ENCODE assay signal across 1 cellular context in the genomic region with DNA sequence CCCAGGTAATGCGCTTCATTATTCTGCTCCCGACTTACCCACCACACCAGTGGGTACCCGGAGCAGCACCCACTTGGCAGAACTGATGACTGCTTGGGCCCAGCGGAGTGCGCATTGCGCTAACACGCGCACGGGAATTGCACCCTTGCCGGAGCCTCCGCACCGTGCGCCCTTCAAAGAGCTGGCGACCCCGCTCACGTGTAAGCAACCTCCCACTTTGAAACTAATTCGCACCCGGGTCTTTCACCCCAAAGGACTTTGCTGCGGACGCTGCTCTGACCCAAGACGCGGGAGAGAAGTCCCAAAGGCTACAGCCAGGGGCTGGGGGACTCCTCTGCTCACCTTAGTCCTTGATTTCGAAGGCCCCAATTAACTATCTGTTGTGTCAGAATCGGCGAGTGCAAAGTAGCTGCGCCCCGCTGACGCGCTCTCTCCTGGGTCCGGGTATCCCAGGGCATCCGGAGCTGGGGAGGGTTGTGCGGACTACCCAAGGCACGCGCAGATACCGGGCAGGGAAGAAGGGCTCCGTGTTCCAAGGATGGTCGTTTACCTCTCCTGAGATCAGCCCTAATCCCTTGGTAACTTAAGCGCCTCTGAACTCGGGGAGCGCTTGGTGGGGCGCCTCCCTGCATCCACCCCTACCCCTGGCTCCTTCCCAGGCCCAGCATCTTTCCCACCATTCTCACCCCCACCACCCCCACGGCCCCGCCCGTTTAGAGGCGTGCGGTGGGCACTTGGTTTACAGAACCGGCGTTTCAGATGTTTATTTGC.
TF ChIP-seq lines count a peak whose summit lies in the region.

No MANE protein-coding gene starts in this region.

TF ChIP-seq in H1, 55 proteins besides CTCF, POLR2A, EP300 and RAD21 (continued from another document):
- TF ChIP-seq, protein P1, sequence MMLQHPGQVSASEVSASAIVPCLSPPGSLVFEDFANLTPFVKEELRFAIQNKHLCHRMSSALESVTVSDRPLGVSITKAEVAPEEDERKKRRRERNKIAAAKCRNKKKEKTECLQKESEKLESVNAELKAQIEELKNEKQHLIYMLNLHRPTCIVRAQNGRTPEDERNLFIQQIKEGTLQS (IDR thresholded peaks at IDR 0.05; ENCODE audit: insufficient read depth, low read depth, low read length): no peak
- TF ChIP-seq RBBP5 (IDR thresholded peaks at IDR 0.05; ENCODE audit: borderline replicate concordance, low read depth, low read length) (no peak), SP4 (IDR thresholded peaks at IDR 0.05; ENCODE audit: low read length) (no peak), CBX8 (IDR thresholded peaks at IDR 0.05; ENCODE audit: borderline replicate concordance, low read depth, low read length) (no peak; the same call in 1 of the 2 replicates), TEAD4 (IDR thresholded peaks at IDR 0.05; ENCODE audit: low read depth, low read length) (no peak), TAF1 (IDR thresholded peaks at IDR 0.05; ENCODE audit: low read depth, low read length) (no peak), CHD2 (IDR thresholded peaks at IDR 0.05; ENCODE audit: low read length) (no peak), TBP (IDR thresholded peaks at IDR 0.05; ENCODE audit: low read depth, low read length) (no peak), CEBPB (IDR thresholded peaks at IDR 0.05; ENCODE audit: low read depth, low read length) (no peak), CREB1 (IDR thresholded peaks at IDR 0.05) (no peak), KDM4A (IDR thresholded peaks at IDR 0.05; ENCODE audit: low read depth, low read length, severe bottlenecking) (peak; percentile 74), KDM5A (IDR thresholded peaks at IDR 0.05; ENCODE audit: low read length) (no peak), CTBP2 (IDR thresholded peaks at IDR 0.05; ENCODE audit: borderline replicate concordance, insufficient read depth, insufficient read length, low read length) (peak; percentile 11), HDAC6 (IDR thresholded peaks at IDR 0.05; ENCODE audit: low read depth, low read length) (no peak), ASH2L (IDR thresholded peaks at IDR 0.05; ENCODE audit: low read length) (peak; percentile 62), TAF7 (optimal IDR thresholded peaks at IDR 0.05; ENCODE audit: borderline replicate concordance, low read depth, low read length) (no peak), KDM1A (IDR thresholded peaks at IDR 0.05; ENCODE audit: borderline replicate concordance, low read length) (no peak), PHF8 (conservative IDR thresholded peaks at IDR 0.05; ENCODE audit: low read depth, low read length) (no peak), SIX5 (IDR thresholded peaks at IDR 0.05; ENCODE audit: low read depth, low read length) (no peak), JUND (IDR thresholded peaks at IDR 0.05; ENCODE audit: low read length) (no peak), FOSL1 (IDR thresholded peaks at IDR 0.05; ENCODE audit: insufficient read depth, low read depth, low read length) (no peak), POU5F1 (IDR thresholded peaks at IDR 0.05; ENCODE audit: low read depth, low read length) (no peak), EZH2 (IDR thresholded peaks at IDR 0.05; ENCODE audit: low read depth, low read length, severe bottlenecking) (peak; percentile 88), RXRA (IDR thresholded peaks at IDR 0.05; ENCODE audit: insufficient read depth, low read depth, low read length) (no peak), RFX5 (IDR thresholded peaks at IDR 0.05; ENCODE audit: borderline replicate concordance, low read depth, low read length) (no peak), BRCA1 (IDR thresholded peaks at IDR 0.05; ENCODE audit: low read depth, low read length) (no peak), NANOG (IDR thresholded peaks at IDR 0.05; ENCODE audit: insufficient read depth, low read depth, low read length, poor library complexity, severe bottlenecking) (no peak), EGR1 (IDR thresholded peaks at IDR 0.05; ENCODE audit: borderline replicate concordance, low read depth, low read length) (no peak), MAFK (IDR thresholded peaks at IDR 0.05; ENCODE audit: low read depth, low read length) (no peak), CHD1 (IDR thresholded peaks at IDR 0.05; ENCODE audit: low read depth, low read length) (no peak)
- TF ChIP-seq, protein P2, sequence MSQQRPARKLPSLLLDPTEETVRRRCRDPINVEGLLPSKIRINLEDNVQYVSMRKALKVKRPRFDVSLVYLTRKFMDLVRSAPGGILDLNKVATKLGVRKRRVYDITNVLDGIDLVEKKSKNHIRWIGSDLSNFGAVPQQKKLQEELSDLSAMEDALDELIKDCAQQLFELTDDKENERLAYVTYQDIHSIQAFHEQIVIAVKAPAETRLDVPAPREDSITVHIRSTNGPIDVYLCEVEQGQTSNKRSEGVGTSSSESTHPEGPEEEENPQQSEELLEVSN (IDR thresholded peaks at IDR 0.05): no peak
- TF ChIP-seq, protein P3, sequence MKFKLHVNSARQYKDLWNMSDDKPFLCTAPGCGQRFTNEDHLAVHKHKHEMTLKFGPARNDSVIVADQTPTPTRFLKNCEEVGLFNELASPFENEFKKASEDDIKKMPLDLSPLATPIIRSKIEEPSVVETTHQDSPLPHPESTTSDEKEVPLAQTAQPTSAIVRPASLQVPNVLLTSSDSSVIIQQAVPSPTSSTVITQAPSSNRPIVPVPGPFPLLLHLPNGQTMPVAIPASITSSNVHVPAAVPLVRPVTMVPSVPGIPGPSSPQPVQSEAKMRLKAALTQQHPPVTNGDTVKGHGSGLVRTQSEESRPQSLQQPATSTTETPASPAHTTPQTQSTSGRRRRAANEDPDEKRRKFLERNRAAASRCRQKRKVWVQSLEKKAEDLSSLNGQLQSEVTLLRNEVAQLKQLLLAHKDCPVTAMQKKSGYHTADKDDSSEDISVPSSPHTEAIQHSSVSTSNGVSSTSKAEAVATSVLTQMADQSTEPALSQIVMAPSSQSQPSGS (IDR thresholded peaks at IDR 0.05; ENCODE audit: low read length): no peak
- TF ChIP-seq, protein P4, sequence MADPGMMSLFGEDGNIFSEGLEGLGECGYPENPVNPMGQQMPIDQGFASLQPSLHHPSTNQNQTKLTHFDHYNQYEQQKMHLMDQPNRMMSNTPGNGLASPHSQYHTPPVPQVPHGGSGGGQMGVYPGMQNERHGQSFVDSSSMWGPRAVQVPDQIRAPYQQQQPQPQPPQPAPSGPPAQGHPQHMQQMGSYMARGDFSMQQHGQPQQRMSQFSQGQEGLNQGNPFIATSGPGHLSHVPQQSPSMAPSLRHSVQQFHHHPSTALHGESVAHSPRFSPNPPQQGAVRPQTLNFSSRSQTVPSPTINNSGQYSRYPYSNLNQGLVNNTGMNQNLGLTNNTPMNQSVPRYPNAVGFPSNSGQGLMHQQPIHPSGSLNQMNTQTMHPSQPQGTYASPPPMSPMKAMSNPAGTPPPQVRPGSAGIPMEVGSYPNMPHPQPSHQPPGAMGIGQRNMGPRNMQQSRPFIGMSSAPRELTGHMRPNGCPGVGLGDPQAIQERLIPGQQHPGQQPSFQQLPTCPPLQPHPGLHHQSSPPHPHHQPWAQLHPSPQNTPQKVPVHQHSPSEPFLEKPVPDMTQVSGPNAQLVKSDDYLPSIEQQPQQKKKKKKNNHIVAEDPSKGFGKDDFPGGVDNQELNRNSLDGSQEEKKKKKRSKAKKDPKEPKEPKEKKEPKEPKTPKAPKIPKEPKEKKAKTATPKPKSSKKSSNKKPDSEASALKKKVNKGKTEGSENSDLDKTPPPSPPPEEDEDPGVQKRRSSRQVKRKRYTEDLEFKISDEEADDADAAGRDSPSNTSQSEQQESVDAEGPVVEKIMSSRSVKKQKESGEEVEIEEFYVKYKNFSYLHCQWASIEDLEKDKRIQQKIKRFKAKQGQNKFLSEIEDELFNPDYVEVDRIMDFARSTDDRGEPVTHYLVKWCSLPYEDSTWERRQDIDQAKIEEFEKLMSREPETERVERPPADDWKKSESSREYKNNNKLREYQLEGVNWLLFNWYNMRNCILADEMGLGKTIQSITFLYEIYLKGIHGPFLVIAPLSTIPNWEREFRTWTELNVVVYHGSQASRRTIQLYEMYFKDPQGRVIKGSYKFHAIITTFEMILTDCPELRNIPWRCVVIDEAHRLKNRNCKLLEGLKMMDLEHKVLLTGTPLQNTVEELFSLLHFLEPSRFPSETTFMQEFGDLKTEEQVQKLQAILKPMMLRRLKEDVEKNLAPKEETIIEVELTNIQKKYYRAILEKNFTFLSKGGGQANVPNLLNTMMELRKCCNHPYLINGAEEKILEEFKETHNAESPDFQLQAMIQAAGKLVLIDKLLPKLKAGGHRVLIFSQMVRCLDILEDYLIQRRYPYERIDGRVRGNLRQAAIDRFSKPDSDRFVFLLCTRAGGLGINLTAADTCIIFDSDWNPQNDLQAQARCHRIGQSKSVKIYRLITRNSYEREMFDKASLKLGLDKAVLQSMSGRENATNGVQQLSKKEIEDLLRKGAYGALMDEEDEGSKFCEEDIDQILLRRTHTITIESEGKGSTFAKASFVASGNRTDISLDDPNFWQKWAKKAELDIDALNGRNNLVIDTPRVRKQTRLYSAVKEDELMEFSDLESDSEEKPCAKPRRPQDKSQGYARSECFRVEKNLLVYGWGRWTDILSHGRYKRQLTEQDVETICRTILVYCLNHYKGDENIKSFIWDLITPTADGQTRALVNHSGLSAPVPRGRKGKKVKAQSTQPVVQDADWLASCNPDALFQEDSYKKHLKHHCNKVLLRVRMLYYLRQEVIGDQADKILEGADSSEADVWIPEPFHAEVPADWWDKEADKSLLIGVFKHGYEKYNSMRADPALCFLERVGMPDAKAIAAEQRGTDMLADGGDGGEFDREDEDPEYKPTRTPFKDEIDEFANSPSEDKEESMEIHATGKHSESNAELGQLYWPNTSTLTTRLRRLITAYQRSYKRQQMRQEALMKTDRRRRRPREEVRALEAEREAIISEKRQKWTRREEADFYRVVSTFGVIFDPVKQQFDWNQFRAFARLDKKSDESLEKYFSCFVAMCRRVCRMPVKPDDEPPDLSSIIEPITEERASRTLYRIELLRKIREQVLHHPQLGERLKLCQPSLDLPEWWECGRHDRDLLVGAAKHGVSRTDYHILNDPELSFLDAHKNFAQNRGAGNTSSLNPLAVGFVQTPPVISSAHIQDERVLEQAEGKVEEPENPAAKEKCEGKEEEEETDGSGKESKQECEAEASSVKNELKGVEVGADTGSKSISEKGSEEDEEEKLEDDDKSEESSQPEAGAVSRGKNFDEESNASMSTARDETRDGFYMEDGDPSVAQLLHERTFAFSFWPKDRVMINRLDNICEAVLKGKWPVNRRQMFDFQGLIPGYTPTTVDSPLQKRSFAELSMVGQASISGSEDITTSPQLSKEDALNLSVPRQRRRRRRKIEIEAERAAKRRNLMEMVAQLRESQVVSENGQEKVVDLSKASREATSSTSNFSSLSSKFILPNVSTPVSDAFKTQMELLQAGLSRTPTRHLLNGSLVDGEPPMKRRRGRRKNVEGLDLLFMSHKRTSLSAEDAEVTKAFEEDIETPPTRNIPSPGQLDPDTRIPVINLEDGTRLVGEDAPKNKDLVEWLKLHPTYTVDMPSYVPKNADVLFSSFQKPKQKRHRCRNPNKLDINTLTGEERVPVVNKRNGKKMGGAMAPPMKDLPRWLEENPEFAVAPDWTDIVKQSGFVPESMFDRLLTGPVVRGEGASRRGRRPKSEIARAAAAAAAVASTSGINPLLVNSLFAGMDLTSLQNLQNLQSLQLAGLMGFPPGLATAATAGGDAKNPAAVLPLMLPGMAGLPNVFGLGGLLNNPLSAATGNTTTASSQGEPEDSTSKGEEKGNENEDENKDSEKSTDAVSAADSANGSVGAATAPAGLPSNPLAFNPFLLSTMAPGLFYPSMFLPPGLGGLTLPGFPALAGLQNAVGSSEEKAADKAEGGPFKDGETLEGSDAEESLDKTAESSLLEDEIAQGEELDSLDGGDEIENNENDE (IDR thresholded peaks at IDR 0.05; ENCODE audit: insufficient replicate concordance, low read length): no peak
